In the genomic region with DNA sequence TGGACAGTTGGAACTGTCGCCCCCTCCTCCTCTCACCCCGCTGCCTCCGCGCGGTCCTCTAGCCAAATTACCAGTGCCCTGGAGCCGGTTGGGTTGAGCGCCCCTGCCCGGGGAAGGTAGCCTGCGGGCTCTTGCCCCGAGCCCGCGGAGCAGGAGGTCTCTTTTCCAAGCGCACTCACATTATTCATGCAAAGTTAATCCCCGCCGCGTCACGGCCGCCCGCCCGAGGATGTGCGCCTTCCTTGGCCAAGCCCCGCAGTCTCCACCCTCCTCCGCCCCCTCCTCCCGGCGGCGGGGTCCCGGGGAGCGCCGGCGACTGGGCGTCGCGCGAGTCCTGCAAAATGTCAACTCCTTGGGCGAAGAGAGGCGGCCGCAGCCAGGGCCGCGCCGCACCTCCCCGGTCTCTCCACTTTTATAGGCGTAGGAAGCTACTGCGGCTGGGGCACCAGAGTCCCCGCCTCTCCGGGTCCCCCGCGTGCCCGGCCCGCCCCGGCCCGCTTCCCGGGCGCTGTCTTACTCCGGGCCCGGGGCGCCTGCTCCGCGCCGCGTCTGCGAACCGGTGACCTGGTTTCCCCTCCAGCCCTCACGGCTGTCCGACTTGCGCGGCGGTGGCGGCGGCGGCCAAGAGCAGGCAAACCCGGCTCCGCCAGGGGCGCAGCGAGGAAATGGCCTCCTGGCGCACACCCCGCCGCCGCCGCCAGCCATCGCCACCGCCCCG, we compare ENCODE assay signal across 1 cellular context.
TF ChIP-seq lines count a peak whose summit lies in the region.

A gene (minus strand): TSS at position 235 of the 718 bp plus-strand sequence.

TF ChIP-seq in K562, 482 proteins besides CTCF, POLR2A, EP300 and RAD21 (continued from another document and continues in another):
- no peak for TF ChIP-seq ZNF778 (CRISPR knock-in tag; IDR thresholded peaks at IDR 0.05)
- TF ChIP-seq, protein P1, sequence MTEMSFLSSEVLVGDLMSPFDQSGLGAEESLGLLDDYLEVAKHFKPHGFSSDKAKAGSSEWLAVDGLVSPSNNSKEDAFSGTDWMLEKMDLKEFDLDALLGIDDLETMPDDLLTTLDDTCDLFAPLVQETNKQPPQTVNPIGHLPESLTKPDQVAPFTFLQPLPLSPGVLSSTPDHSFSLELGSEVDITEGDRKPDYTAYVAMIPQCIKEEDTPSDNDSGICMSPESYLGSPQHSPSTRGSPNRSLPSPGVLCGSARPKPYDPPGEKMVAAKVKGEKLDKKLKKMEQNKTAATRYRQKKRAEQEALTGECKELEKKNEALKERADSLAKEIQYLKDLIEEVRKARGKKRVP (CRISPR knock-in tag; IDR thresholded peaks at IDR 0.05) = no peak
- TF ChIP-seq, protein P2, sequence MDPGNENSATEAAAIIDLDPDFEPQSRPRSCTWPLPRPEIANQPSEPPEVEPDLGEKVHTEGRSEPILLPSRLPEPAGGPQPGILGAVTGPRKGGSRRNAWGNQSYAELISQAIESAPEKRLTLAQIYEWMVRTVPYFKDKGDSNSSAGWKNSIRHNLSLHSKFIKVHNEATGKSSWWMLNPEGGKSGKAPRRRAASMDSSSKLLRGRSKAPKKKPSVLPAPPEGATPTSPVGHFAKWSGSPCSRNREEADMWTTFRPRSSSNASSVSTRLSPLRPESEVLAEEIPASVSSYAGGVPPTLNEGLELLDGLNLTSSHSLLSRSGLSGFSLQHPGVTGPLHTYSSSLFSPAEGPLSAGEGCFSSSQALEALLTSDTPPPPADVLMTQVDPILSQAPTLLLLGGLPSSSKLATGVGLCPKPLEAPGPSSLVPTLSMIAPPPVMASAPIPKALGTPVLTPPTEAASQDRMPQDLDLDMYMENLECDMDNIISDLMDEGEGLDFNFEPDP (CRISPR knock-in tag; IDR thresholded peaks at IDR 0.05) = no peak
- TF ChIP-seq NFXL1 (CRISPR knock-in tag; IDR thresholded peaks at IDR 0.05) = no peak
- 0 out of 2 replicates have a peak, but pooled peaks have one; percentile 26 for TF ChIP-seq RB1 (IDR thresholded peaks at IDR 0.05; ENCODE audit: low read depth)
- peak; percentile 81; the same call in 1 of the 2 replicates for TF ChIP-seq ZFX (CRISPR knock-in tag; IDR thresholded peaks at IDR 0.05)
- TF ChIP-seq, protein P3, sequence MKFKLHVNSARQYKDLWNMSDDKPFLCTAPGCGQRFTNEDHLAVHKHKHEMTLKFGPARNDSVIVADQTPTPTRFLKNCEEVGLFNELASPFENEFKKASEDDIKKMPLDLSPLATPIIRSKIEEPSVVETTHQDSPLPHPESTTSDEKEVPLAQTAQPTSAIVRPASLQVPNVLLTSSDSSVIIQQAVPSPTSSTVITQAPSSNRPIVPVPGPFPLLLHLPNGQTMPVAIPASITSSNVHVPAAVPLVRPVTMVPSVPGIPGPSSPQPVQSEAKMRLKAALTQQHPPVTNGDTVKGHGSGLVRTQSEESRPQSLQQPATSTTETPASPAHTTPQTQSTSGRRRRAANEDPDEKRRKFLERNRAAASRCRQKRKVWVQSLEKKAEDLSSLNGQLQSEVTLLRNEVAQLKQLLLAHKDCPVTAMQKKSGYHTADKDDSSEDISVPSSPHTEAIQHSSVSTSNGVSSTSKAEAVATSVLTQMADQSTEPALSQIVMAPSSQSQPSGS (CRISPR knock-in tag; IDR thresholded peaks at IDR 0.05) = no peak
- TF ChIP-seq ASH1L (IDR thresholded peaks at IDR 0.05; ENCODE audit: borderline replicate concordance, low read depth, partially characterized antibody) = no peak
- TF ChIP-seq, protein P4, sequence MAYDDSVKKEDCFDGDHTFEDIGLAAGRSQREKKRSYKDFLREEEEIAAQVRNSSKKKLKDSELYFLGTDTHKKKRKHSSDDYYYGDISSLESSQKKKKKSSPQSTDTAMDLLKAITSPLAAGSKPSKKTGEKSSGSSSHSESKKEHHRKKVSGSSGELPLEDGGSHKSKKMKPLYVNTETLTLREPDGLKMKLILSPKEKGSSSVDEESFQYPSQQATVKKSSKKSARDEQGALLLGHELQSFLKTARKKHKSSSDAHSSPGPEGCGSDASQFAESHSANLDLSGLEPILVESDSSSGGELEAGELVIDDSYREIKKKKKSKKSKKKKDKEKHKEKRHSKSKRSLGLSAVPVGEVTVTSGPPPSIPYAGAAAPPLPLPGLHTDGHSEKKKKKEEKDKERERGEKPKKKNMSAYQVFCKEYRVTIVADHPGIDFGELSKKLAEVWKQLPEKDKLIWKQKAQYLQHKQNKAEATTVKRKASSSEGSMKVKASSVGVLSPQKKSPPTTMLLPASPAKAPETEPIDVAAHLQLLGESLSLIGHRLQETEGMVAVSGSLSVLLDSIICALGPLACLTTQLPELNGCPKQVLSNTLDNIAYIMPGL (CRISPR knock-in tag; IDR thresholded peaks at IDR 0.05) = no peak
- TF ChIP-seq ADNP (tag; IDR thresholded peaks at IDR 0.05) = no peak
- TF ChIP-seq TRIM24 (IDR thresholded peaks at IDR 0.05) = 0 out of 4 replicates have a peak, but pooled peaks of 1 of the 2 experiments have one; percentile 3
- TF ChIP-seq, protein P5, sequence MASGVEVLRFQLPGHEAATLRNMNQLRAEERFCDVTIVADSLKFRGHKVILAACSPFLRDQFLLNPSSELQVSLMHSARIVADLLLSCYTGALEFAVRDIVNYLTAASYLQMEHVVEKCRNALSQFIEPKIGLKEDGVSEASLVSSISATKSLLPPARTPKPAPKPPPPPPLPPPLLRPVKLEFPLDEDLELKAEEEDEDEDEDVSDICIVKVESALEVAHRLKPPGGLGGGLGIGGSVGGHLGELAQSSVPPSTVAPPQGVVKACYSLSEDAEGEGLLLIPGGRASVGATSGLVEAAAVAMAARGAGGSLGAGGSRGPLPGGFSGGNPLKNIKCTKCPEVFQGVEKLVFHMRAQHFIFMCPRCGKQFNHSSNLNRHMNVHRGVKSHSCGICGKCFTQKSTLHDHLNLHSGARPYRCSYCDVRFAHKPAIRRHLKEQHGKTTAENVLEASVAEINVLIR (CRISPR knock-in tag; IDR thresholded peaks at IDR 0.05) = no peak
- 0 out of 2 replicates have a peak, but pooled peaks have one; percentile 1 for TF ChIP-seq JUND (IDR thresholded peaks at IDR 0.05; ENCODE audit: borderline replicate concordance, low read depth, low read length)
- TF ChIP-seq JUND (tag; IDR thresholded peaks at IDR 0.05; ENCODE audit: borderline replicate concordance, low read depth, low read length) = no peak
- TF ChIP-seq SRSF7 (optimal IDR thresholded peaks at IDR 0.05; ENCODE audit: low read depth, low read length) = no peak
- TF ChIP-seq, protein P6, sequence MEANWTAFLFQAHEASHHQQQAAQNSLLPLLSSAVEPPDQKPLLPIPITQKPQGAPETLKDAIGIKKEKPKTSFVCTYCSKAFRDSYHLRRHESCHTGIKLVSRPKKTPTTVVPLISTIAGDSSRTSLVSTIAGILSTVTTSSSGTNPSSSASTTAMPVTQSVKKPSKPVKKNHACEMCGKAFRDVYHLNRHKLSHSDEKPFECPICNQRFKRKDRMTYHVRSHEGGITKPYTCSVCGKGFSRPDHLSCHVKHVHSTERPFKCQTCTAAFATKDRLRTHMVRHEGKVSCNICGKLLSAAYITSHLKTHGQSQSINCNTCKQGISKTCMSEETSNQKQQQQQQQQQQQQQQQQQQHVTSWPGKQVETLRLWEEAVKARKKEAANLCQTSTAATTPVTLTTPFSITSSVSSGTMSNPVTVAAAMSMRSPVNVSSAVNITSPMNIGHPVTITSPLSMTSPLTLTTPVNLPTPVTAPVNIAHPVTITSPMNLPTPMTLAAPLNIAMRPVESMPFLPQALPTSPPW (CRISPR knock-in tag; IDR thresholded peaks at IDR 0.05) = no peak; the same call in 1 of the 2 replicates
- peak; percentile 56 for TF ChIP-seq SUPT5H (IDR thresholded peaks at IDR 0.05)
- TF ChIP-seq RHOXF2B (CRISPR knock-in tag; conservative IDR thresholded peaks at IDR 0.05) = no peak
- peak; percentile 81 for TF ChIP-seq U2AF1 (optimal IDR thresholded peaks at IDR 0.05; ENCODE audit: low read depth, low read length)
- TF ChIP-seq, protein P7, sequence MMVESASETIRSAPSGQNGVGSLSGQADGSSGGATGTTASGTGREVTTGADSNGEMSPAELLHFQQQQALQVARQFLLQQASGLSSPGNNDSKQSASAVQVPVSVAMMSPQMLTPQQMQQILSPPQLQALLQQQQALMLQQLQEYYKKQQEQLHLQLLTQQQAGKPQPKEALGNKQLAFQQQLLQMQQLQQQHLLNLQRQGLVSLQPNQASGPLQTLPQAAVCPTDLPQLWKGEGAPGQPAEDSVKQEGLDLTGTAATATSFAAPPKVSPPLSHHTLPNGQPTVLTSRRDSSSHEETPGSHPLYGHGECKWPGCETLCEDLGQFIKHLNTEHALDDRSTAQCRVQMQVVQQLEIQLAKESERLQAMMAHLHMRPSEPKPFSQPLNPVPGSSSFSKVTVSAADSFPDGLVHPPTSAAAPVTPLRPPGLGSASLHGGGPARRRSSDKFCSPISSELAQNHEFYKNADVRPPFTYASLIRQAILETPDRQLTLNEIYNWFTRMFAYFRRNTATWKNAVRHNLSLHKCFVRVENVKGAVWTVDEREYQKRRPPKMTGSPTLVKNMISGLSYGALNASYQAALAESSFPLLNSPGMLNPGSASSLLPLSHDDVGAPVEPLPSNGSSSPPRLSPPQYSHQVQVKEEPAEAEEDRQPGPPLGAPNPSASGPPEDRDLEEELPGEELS (CRISPR knock-in tag; IDR thresholded peaks at IDR 0.05; ENCODE audit: borderline replicate concordance) = no peak
- no peak for TF ChIP-seq RBM34 (IDR thresholded peaks at IDR 0.05; ENCODE audit: borderline replicate concordance, insufficient read depth, low read length)
- no peak for TF ChIP-seq ZNF239 (CRISPR knock-in tag; IDR thresholded peaks at IDR 0.05)
- TF ChIP-seq NELFE (IDR thresholded peaks at IDR 0.05; ENCODE audit: insufficient read depth, insufficient read length) = no peak
- TF ChIP-seq, protein P8, sequence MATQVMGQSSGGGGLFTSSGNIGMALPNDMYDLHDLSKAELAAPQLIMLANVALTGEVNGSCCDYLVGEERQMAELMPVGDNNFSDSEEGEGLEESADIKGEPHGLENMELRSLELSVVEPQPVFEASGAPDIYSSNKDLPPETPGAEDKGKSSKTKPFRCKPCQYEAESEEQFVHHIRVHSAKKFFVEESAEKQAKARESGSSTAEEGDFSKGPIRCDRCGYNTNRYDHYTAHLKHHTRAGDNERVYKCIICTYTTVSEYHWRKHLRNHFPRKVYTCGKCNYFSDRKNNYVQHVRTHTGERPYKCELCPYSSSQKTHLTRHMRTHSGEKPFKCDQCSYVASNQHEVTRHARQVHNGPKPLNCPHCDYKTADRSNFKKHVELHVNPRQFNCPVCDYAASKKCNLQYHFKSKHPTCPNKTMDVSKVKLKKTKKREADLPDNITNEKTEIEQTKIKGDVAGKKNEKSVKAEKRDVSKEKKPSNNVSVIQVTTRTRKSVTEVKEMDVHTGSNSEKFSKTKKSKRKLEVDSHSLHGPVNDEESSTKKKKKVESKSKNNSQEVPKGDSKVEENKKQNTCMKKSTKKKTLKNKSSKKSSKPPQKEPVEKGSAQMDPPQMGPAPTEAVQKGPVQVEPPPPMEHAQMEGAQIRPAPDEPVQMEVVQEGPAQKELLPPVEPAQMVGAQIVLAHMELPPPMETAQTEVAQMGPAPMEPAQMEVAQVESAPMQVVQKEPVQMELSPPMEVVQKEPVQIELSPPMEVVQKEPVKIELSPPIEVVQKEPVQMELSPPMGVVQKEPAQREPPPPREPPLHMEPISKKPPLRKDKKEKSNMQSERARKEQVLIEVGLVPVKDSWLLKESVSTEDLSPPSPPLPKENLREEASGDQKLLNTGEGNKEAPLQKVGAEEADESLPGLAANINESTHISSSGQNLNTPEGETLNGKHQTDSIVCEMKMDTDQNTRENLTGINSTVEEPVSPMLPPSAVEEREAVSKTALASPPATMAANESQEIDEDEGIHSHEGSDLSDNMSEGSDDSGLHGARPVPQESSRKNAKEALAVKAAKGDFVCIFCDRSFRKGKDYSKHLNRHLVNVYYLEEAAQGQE (CRISPR knock-in tag; IDR thresholded peaks at IDR 0.05; ENCODE audit: low read depth) = no peak
- TF ChIP-seq ZFP30 (CRISPR knock-in tag; IDR thresholded peaks at IDR 0.05; ENCODE audit: borderline replicate concordance) = no peak
- TF ChIP-seq, protein P9, sequence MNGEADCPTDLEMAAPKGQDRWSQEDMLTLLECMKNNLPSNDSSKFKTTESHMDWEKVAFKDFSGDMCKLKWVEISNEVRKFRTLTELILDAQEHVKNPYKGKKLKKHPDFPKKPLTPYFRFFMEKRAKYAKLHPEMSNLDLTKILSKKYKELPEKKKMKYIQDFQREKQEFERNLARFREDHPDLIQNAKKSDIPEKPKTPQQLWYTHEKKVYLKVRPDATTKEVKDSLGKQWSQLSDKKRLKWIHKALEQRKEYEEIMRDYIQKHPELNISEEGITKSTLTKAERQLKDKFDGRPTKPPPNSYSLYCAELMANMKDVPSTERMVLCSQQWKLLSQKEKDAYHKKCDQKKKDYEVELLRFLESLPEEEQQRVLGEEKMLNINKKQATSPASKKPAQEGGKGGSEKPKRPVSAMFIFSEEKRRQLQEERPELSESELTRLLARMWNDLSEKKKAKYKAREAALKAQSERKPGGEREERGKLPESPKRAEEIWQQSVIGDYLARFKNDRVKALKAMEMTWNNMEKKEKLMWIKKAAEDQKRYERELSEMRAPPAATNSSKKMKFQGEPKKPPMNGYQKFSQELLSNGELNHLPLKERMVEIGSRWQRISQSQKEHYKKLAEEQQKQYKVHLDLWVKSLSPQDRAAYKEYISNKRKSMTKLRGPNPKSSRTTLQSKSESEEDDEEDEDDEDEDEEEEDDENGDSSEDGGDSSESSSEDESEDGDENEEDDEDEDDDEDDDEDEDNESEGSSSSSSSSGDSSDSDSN (IDR thresholded peaks at IDR 0.05; ENCODE audit: borderline replicate concordance in 1 of 2, low read depth in 2 of 2, low read length in 2 of 2) = peak; percentile 21 to 90; a peak in 3 of 4 replicates
- TF ChIP-seq, protein P10, sequence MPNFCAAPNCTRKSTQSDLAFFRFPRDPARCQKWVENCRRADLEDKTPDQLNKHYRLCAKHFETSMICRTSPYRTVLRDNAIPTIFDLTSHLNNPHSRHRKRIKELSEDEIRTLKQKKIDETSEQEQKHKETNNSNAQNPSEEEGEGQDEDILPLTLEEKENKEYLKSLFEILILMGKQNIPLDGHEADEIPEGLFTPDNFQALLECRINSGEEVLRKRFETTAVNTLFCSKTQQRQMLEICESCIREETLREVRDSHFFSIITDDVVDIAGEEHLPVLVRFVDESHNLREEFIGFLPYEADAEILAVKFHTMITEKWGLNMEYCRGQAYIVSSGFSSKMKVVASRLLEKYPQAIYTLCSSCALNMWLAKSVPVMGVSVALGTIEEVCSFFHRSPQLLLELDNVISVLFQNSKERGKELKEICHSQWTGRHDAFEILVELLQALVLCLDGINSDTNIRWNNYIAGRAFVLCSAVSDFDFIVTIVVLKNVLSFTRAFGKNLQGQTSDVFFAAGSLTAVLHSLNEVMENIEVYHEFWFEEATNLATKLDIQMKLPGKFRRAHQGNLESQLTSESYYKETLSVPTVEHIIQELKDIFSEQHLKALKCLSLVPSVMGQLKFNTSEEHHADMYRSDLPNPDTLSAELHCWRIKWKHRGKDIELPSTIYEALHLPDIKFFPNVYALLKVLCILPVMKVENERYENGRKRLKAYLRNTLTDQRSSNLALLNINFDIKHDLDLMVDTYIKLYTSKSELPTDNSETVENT (CRISPR knock-in tag; IDR thresholded peaks at IDR 0.05) = no peak
